In the genomic region with DNA sequence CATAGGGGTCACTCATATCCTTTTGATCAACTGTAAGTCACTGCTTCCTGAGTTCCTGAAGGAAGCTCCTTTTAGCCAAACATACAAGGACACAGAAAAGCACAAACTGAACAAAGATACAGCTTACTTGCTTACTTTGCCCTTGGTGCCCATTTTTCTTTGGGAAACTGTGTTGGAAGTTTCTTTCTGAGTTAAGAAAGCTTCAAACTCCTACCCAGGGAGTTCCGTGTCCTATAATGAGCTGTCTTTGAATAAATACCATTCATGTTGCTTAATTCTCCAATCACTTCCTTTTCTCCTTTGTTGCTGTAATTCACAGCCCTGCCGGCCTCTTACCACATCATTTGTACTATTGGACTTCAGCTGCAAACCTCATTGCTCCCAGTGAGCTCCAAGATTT, we compare ENCODE assay signal across 1 cellular context.
TF ChIP-seq lines count a peak whose summit lies in the region.

Gene ADH4 (minus strand): TSS at position 228 of the 400 bp plus-strand sequence. CDS start 75 bp downstream, at position 153.

TF ChIP-seq in HepG2, 621 proteins besides CTCF, POLR2A, EP300 and RAD21 (continued from another document and continues in another):
- TF ChIP-seq, protein P1, sequence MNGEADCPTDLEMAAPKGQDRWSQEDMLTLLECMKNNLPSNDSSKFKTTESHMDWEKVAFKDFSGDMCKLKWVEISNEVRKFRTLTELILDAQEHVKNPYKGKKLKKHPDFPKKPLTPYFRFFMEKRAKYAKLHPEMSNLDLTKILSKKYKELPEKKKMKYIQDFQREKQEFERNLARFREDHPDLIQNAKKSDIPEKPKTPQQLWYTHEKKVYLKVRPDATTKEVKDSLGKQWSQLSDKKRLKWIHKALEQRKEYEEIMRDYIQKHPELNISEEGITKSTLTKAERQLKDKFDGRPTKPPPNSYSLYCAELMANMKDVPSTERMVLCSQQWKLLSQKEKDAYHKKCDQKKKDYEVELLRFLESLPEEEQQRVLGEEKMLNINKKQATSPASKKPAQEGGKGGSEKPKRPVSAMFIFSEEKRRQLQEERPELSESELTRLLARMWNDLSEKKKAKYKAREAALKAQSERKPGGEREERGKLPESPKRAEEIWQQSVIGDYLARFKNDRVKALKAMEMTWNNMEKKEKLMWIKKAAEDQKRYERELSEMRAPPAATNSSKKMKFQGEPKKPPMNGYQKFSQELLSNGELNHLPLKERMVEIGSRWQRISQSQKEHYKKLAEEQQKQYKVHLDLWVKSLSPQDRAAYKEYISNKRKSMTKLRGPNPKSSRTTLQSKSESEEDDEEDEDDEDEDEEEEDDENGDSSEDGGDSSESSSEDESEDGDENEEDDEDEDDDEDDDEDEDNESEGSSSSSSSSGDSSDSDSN (CRISPR knock-in tag; IDR thresholded peaks at IDR 0.05), result no peak
- peak; percentile 53; the same call in 1 of the 2 replicates for TF ChIP-seq ZNF710 (CRISPR knock-in tag; IDR thresholded peaks at IDR 0.05; ENCODE audit: borderline replicate concordance)
- peak; percentile 91 for TF ChIP-seq CEBPG (CRISPR knock-in tag; IDR thresholded peaks at IDR 0.05)
- TF ChIP-seq ARHGAP35 (CRISPR knock-in tag; IDR thresholded peaks at IDR 0.05; ENCODE audit: borderline replicate concordance), result no peak
- TF ChIP-seq ETV5 (CRISPR knock-in tag; IDR thresholded peaks at IDR 0.05; ENCODE audit: borderline replicate concordance), result peak; percentile 67; the same call in 1 of the 2 replicates
- TF ChIP-seq ZNF766 (CRISPR knock-in tag; IDR thresholded peaks at IDR 0.05; ENCODE audit: borderline replicate concordance), result no peak
- TF ChIP-seq ATF7 (IDR thresholded peaks at IDR 0.05), result no peak
- TF ChIP-seq ATF7 (CRISPR knock-in tag; IDR thresholded peaks at IDR 0.05), result no peak
- 0 out of 2 replicates have a peak, but pooled peaks have one; percentile 51 for TF ChIP-seq MED13 (CRISPR knock-in tag; IDR thresholded peaks at IDR 0.05)
- TF ChIP-seq MBD4 (IDR thresholded peaks at IDR 0.05; ENCODE audit: borderline replicate concordance, low read length), result 0 out of 2 replicates have a peak, but pooled peaks have one; percentile 79
- no peak for TF ChIP-seq ZMAT3 (CRISPR knock-in tag; conservative IDR thresholded peaks at IDR 0.05)
- TF ChIP-seq ZNF121 (CRISPR knock-in tag; IDR thresholded peaks at IDR 0.05), result no peak
- TF ChIP-seq ZNF556 (CRISPR knock-in tag; IDR thresholded peaks at IDR 0.05; ENCODE audit: borderline replicate concordance), result no peak
- no peak for TF ChIP-seq ZNF547 (CRISPR knock-in tag; IDR thresholded peaks at IDR 0.05)
- no peak for TF ChIP-seq ZNF605 (CRISPR knock-in tag; IDR thresholded peaks at IDR 0.05)
- peak; percentile 34 for TF ChIP-seq ASH2L (IDR thresholded peaks at IDR 0.05; ENCODE audit: insufficient read length, low read depth, low read length)
- no peak for TF ChIP-seq NFE2L2 (IDR thresholded peaks at IDR 0.05; ENCODE audit: low read length)
- TF ChIP-seq, protein P2, sequence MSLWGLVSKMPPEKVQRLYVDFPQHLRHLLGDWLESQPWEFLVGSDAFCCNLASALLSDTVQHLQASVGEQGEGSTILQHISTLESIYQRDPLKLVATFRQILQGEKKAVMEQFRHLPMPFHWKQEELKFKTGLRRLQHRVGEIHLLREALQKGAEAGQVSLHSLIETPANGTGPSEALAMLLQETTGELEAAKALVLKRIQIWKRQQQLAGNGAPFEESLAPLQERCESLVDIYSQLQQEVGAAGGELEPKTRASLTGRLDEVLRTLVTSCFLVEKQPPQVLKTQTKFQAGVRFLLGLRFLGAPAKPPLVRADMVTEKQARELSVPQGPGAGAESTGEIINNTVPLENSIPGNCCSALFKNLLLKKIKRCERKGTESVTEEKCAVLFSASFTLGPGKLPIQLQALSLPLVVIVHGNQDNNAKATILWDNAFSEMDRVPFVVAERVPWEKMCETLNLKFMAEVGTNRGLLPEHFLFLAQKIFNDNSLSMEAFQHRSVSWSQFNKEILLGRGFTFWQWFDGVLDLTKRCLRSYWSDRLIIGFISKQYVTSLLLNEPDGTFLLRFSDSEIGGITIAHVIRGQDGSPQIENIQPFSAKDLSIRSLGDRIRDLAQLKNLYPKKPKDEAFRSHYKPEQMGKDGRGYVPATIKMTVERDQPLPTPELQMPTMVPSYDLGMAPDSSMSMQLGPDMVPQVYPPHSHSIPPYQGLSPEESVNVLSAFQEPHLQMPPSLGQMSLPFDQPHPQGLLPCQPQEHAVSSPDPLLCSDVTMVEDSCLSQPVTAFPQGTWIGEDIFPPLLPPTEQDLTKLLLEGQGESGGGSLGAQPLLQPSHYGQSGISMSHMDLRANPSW (CRISPR knock-in tag; IDR thresholded peaks at IDR 0.05; ENCODE audit: borderline replicate concordance), result no peak
- TF ChIP-seq ZNF7 (CRISPR knock-in tag; IDR thresholded peaks at IDR 0.05), result peak; percentile 84; the same call in 1 of the 2 replicates
- peak; percentile 84 for TF ChIP-seq GFI1 (CRISPR knock-in tag; IDR thresholded peaks at IDR 0.05; ENCODE audit: borderline replicate concordance)
- no peak for TF ChIP-seq ZKSCAN5 (CRISPR knock-in tag; IDR thresholded peaks at IDR 0.05)
- TF ChIP-seq NCOR1 (IDR thresholded peaks at IDR 0.05; ENCODE audit: borderline replicate concordance, low read length), result peak; percentile 68; the same call in 1 of the 2 replicates
- no peak for TF ChIP-seq ZNF160 (CRISPR knock-in tag; IDR thresholded peaks at IDR 0.05)
- no peak for TF ChIP-seq ZFP36L2 (CRISPR knock-in tag; IDR thresholded peaks at IDR 0.05)
- TF ChIP-seq, protein P3, sequence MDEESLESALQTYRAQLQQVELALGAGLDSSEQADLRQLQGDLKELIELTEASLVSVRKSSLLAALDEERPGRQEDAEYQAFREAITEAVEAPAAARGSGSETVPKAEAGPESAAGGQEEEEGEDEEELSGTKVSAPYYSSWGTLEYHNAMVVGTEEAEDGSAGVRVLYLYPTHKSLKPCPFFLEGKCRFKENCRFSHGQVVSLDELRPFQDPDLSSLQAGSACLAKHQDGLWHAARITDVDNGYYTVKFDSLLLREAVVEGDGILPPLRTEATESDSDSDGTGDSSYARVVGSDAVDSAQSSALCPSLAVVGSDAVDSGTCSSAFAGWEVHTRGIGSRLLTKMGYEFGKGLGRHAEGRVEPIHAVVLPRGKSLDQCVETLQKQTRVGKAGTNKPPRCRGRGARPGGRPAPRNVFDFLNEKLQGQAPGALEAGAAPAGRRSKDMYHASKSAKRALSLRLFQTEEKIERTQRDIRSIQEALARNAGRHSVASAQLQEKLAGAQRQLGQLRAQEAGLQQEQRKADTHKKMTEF (CRISPR knock-in tag; IDR thresholded peaks at IDR 0.05), result 0 out of 2 replicates have a peak, but pooled peaks have one; percentile 27
- TF ChIP-seq HDAC2 (CRISPR knock-in tag; IDR thresholded peaks at IDR 0.05), result peak; percentile 53; the same call in 1 of the 2 replicates
- TF ChIP-seq ZNF598 (CRISPR knock-in tag; IDR thresholded peaks at IDR 0.05; ENCODE audit: borderline replicate concordance), result no peak
- TF ChIP-seq FOXA3 (CRISPR knock-in tag; IDR thresholded peaks at IDR 0.05), result peak; percentile 39; the same call in 1 of the 2 replicates
- no peak for TF ChIP-seq ZNF816 (CRISPR knock-in tag; IDR thresholded peaks at IDR 0.05; ENCODE audit: borderline replicate concordance)
- TF ChIP-seq, protein P4, sequence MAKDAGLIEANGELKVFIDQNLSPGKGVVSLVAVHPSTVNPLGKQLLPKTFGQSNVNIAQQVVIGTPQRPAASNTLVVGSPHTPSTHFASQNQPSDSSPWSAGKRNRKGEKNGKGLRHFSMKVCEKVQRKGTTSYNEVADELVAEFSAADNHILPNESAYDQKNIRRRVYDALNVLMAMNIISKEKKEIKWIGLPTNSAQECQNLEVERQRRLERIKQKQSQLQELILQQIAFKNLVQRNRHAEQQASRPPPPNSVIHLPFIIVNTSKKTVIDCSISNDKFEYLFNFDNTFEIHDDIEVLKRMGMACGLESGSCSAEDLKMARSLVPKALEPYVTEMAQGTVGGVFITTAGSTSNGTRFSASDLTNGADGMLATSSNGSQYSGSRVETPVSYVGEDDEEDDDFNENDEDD (CRISPR knock-in tag; IDR thresholded peaks at IDR 0.05; ENCODE audit: borderline replicate concordance), result no peak
- peak; percentile 55; the same call in 1 of the 2 replicates for TF ChIP-seq FOXK1 (CRISPR knock-in tag; IDR thresholded peaks at IDR 0.05; ENCODE audit: borderline replicate concordance, low read depth)
- no peak for TF ChIP-seq ATF5 (CRISPR knock-in tag; IDR thresholded peaks at IDR 0.05; ENCODE audit: low read depth)
- TF ChIP-seq ZNF776 (CRISPR knock-in tag; IDR thresholded peaks at IDR 0.05), result no peak
- TF ChIP-seq ZNF616 (CRISPR knock-in tag; IDR thresholded peaks at IDR 0.05; ENCODE audit: low read depth), result no peak
- no peak for TF ChIP-seq GATAD1 (CRISPR knock-in tag; IDR thresholded peaks at IDR 0.05)
- TF ChIP-seq SOX6 (IDR thresholded peaks at IDR 0.05), result no peak
- TF ChIP-seq SOX6 (CRISPR knock-in tag; IDR thresholded peaks at IDR 0.05), result peak; percentile 74
- no peak for TF ChIP-seq ZNF782 (CRISPR knock-in tag; IDR thresholded peaks at IDR 0.05; ENCODE audit: borderline replicate concordance)
- TF ChIP-seq MED8 (CRISPR knock-in tag; IDR thresholded peaks at IDR 0.05; ENCODE audit: insufficient replicate concordance), result no peak
- TF ChIP-seq, protein P5, sequence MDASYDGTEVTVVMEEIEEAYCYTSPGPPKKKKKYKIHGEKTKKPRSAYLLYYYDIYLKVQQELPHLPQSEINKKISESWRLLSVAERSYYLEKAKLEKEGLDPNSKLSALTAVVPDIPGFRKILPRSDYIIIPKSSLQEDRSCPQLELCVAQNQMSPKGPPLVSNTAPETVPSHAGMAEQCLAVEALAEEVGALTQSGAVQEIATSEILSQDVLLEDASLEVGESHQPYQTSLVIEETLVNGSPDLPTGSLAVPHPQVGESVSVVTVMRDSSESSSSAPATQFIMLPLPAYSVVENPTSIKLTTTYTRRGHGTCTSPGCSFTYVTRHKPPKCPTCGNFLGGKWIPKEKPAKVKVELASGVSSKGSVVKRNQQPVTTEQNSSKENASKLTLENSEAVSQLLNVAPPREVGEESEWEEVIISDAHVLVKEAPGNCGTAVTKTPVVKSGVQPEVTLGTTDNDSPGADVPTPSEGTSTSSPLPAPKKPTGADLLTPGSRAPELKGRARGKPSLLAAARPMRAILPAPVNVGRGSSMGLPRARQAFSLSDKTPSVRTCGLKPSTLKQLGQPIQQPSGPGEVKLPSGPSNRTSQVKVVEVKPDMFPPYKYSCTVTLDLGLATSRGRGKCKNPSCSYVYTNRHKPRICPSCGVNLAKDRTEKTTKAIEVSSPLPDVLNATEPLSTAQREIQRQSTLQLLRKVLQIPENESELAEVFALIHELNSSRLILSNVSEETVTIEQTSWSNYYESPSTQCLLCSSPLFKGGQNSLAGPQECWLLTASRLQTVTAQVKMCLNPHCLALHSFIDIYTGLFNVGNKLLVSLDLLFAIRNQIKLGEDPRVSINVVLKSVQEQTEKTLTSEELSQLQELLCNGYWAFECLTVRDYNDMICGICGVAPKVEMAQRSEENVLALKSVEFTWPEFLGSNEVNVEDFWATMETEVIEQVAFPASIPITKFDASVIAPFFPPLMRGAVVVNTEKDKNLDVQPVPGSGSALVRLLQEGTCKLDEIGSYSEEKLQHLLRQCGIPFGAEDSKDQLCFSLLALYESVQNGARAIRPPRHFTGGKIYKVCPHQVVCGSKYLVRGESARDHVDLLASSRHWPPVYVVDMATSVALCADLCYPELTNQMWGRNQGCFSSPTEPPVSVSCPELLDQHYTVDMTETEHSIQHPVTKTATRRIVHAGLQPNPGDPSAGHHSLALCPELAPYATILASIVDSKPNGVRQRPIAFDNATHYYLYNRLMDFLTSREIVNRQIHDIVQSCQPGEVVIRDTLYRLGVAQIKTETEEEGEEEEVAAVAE (CRISPR knock-in tag; IDR thresholded peaks at IDR 0.05; ENCODE audit: borderline replicate concordance), result no peak
- TF ChIP-seq MYNN (CRISPR knock-in tag; IDR thresholded peaks at IDR 0.05; ENCODE audit: low read depth), result no peak
- TF ChIP-seq AKAP8 (CRISPR knock-in tag; IDR thresholded peaks at IDR 0.05), result no peak
- no peak for TF ChIP-seq CHD2 (IDR thresholded peaks at IDR 0.05; ENCODE audit: low read depth, low read length)
- TF ChIP-seq, protein P6, sequence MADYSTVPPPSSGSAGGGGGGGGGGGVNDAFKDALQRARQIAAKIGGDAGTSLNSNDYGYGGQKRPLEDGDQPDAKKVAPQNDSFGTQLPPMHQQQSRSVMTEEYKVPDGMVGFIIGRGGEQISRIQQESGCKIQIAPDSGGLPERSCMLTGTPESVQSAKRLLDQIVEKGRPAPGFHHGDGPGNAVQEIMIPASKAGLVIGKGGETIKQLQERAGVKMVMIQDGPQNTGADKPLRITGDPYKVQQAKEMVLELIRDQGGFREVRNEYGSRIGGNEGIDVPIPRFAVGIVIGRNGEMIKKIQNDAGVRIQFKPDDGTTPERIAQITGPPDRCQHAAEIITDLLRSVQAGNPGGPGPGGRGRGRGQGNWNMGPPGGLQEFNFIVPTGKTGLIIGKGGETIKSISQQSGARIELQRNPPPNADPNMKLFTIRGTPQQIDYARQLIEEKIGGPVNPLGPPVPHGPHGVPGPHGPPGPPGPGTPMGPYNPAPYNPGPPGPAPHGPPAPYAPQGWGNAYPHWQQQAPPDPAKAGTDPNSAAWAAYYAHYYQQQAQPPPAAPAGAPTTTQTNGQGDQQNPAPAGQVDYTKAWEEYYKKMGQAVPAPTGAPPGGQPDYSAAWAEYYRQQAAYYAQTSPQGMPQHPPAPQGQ (CRISPR knock-in tag; IDR thresholded peaks at IDR 0.05; ENCODE audit: borderline replicate concordance), result no peak
- no peak for TF ChIP-seq ZNF468 (CRISPR knock-in tag; IDR thresholded peaks at IDR 0.05)
- no peak for TF ChIP-seq PAWR (CRISPR knock-in tag; IDR thresholded peaks at IDR 0.05; ENCODE audit: borderline replicate concordance)
- no peak for TF ChIP-seq SIX1 (CRISPR knock-in tag; IDR thresholded peaks at IDR 0.05; ENCODE audit: borderline replicate concordance)
- TF ChIP-seq SRF (IDR thresholded peaks at IDR 0.05; ENCODE audit: low read depth, low read length), result no peak
